In the genomic region with DNA sequence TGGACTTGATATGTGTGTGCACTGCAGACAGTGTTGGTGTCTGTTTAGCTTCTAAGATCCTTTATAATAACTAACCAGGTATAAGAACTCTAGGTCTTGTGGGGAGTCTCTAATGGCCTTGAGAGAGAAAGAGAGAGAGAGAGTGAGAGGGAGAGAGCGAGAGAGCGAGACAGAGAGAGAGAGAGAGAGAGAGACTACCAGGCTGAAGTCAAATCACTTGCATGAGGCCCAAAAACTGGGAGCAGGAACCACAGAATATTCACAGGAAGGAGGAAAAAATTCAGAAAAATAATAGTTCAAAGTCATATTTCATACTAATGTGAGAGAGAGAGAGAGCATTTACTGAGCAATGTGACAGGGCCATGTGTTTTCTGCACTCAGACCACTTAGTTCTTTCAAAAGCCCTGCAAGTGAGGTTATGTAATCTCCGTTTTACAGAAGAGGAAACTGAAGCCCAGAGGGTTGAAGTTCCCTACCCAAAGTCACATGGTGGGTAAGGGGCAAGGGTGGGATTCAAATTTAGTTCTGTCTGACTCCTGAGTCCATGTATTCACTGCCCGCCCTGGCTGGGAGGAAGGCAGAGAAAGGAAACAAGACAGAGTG, we compare ENCODE assay signal across 13 cellular contexts. TPM values are rescaled to one million over a fixed set of nuclear protein-coding genes. Genes with fewer than 3 reads are reported as not detected.
DNase-seq lines count a peak whose midpoint lies in the region; TF ChIP-seq lines count a peak whose summit lies in the region.
"Had no signal": no experiment of that assay in that cellular context is flagged by ENCODE, and none has a peak within 500 bp of the region (broad histone marks: within the 10 kb centered on the region; RNA-seq: fewer than 3 reads in every experiment).

No MANE protein-coding gene starts in this region.

- no peaks in the 10 kb centered on the region for H3K79me2 ChIP-seq in OCI-LY7 (ENCODE audit: insufficient read depth, low read depth, low read length)
- H3K79me2 ChIP-seq: parathyroid adenoma had no signal

- H3K36me3 ChIP-seq in BLaER1 = no peaks in the 10 kb centered on the region
- no peaks in the 10 kb centered on the region for H3K36me3 ChIP-seq in OCI-LY7 (ENCODE audit: insufficient read depth, low read length)
- no peaks in the 10 kb centered on the region for H3K36me3 ChIP-seq in ascending aorta
- H3K36me3 ChIP-seq: SJCRH30 had no signal

- H2AFZ ChIP-seq in OCI-LY7 (ENCODE audit: low read length) = peak overlapping the region; percentile 5; the same call in 1 of the 2 replicates
- H2AFZ ChIP-seq: parathyroid adenoma had no signal

- CTCF ChIA-PET in OCI-LY7 (lab: Charles Lee; ENCODE audit: unreplicated experiment) = no interaction called here

- peak overlapping the region; percentile 49; the same call in 1 of the 2 replicates for H3K4me3 ChIP-seq in BLaER1
- no peak overlapping the region for H3K4me3 ChIP-seq in OCI-LY7 (ENCODE audit: low read depth, low read length, poor library complexity, severe bottlenecking)
- no peak overlapping the region for H3K4me3 ChIP-seq in fibroblast of villous mesenchyme (ENCODE audit: low read depth, low read length)
- no peak overlapping the region for H3K4me3 ChIP-seq in ascending aorta
- H3K4me3 ChIP-seq: K562, SJCRH30 had no signal

- H3K27ac ChIP-seq in BLaER1 (peak overlapping the region; percentile 59), OCI-LY7 (ENCODE audit: low read depth, low read length, poor library complexity, severe bottlenecking) (no peak overlapping the region), ascending aorta (no peak overlapping the region)
- H3K27ac ChIP-seq: parathyroid adenoma, SJCRH30 had no signal

- H3K9me3 ChIP-seq in BLaER1 = no peaks in the 10 kb centered on the region
- H3K9me3 ChIP-seq in OCI-LY7 (ENCODE audit: low read length) = no peaks in the 10 kb centered on the region
- no peaks in the 10 kb centered on the region for H3K9me3 ChIP-seq in ascending aorta
- H3K9me3 ChIP-seq: SJCRH30 had no signal

- intact Hi-C loops in OCI-LY7 (cut with micrococcal nuclease; ENCODE audit: unreplicated experiment) = no loop called here
- intact Hi-C loops in head of caudate nucleus (cut with DNase I) = no loop called here
- intact Hi-C loops in ascending aorta (cut with DNase I) = no loop called here
- intact Hi-C loops in posterior cingulate gyrus (cut with DNase I) = no loop called here

- peak overlapping the region; percentile 87 for H3K4me2 ChIP-seq in BLaER1
- H3K4me2 ChIP-seq in OCI-LY7 (ENCODE audit: low read length) = peak overlapping the region; percentile 46

- H4K20me1 ChIP-seq in BLaER1 = no peaks in the 10 kb centered on the region
- no peaks in the 10 kb centered on the region for H4K20me1 ChIP-seq in OCI-LY7 (ENCODE audit: insufficient read depth, low read length)

- TF ChIP-seq CTCF in OCI-LY7 (conservative IDR thresholded peaks at IDR 0.05; ENCODE audit: low read length) (no peak), fibroblast of villous mesenchyme (IDR thresholded peaks at IDR 0.05; ENCODE audit: insufficient read depth, low read depth, low read length) (no peak), ascending aorta (IDR thresholded peaks at IDR 0.05) (no peak)

- no peaks in the 10 kb centered on the region for H3K9me2 ChIP-seq in OCI-LY7 (ENCODE audit: insufficient read depth, low read length)

- BruUV-seq in OCI-LY7 (replicated peaks; lab: Mats Ljungman, UMichigan) = no TSS peak

- peaks cover 73% of the 10 kb centered on the region for H3K4me1 ChIP-seq in BLaER1
- peaks cover 56% of the 10 kb centered on the region for H3K4me1 ChIP-seq in OCI-LY7 (ENCODE audit: insufficient read depth, low read length, poor library complexity, severe bottlenecking)
- H3K4me1 ChIP-seq in ascending aorta = peaks cover 3% of the 10 kb centered on the region in 2 donors
- H3K4me1 ChIP-seq: parathyroid adenoma had no signal

- POLR2A ChIA-PET in OCI-LY7 (lab: Charles Lee) = no interaction called here

- H3K27me3 ChIP-seq in BLaER1 = peaks cover 9% of the 10 kb centered on the region; the same call in 1 of the 2 replicates
- H3K27me3 ChIP-seq in ascending aorta = no peaks in the 10 kb centered on the region
- H3K27me3 ChIP-seq: SJCRH30 had no signal

- peak overlapping the region; percentile 44; the same call in 1 of the 2 replicates for H3K9ac ChIP-seq in BLaER1
- H3K9ac ChIP-seq: parathyroid adenoma had no signal

- peak; percentile 26 for DNase-seq in COLO668 (lab: John Stamatoyannopoulos, UW; ENCODE audit: unreplicated experiment)
- DNase-seq in OCI-LY7 (ENCODE audit: low spot score) = no peak
- DNase-seq in fibroblast of villous mesenchyme (ENCODE audit: low read depth) = peak; percentile 42
- DNase-seq in head of caudate nucleus = no peak
- no peak for DNase-seq in NCI-H1694 treated with DMSO at 0.1 percent for 48 hours (lab: John Stamatoyannopoulos, UW)
- no peak for DNase-seq in ascending aorta (ENCODE audit: low spot score in 2 of 2)
- no peak for DNase-seq in posterior cingulate gyrus
- DNase-seq: activated CD8-positive, alpha-beta memory T cell treated with anti-CD3 and anti-CD28 coated beads, Interleukin-2, amount 50 U/mL, for 48 hours; effector CD8-positive, alpha-beta T cell had no signal

RNA-seq across cellular contexts. Expression of a gene that starts 8.5 kb away (rescaled TPM):
- 8.7 and 11.8 TPM in 2 replicates for total RNA-seq in OCI-LY7 (2014; rRNA removed; shearing (Covaris generic))
- total RNA-seq in OCI-LY7 (2022) (4.1 and 5.2 TPM in 2 replicates), fibroblast of villous mesenchyme (0.97 and 1.3 TPM in 2 replicates), ascending aorta (0.53 TPM)

RNA-seq across cellular contexts. Expression of a gene that starts 27.1 kb away (rescaled TPM):
- total RNA-seq in OCI-LY7 (2014; rRNA removed; shearing (Covaris generic)) = 3.2 TPM in 1 of 2 replicates, not detected in the other
- total RNA-seq in OCI-LY7 (2022) (1.3 TPM in 1 of 2 replicates, not detected in the other), fibroblast of villous mesenchyme (not detected in 2 replicates), ascending aorta (not detected)

RNA-seq across cellular contexts. Expression of a gene that starts 31.0 kb away (rescaled TPM):
- 0.21 and 0.35 TPM in 2 replicates for total RNA-seq in OCI-LY7 (2014; rRNA removed; shearing (Covaris generic))
- 0.61 TPM in 1 of 2 replicates, not detected in the other for total RNA-seq in OCI-LY7 (2022)
- total RNA-seq in fibroblast of villous mesenchyme = not detected in 2 replicates
- total RNA-seq in ascending aorta = 7.3 TPM

RNA-seq across cellular contexts. Expression of a gene that starts 58.9 kb away (rescaled TPM):
- total RNA-seq in OCI-LY7 (2014; rRNA removed; shearing (Covaris generic)) = 19.1 and 19.9 TPM in 2 replicates
- total RNA-seq in OCI-LY7 (2022) (12.5 and 14.4 TPM in 2 replicates), fibroblast of villous mesenchyme (25.0 and 33.2 TPM in 2 replicates), ascending aorta (251 TPM)

Comparison
In these comparisons a context has a peak if more than half of its experiments do, and no peak if none do; other contexts are left out.
1. DNase-seq: peak in COLO668 (single experiment) and fibroblast of villous mesenchyme (single experiment); none in OCI-LY7 (single experiment), head of caudate nucleus (0 of 42), NCI-H1694 treated with DMSO at 0.1 percent for 48 hours (single experiment), ascending aorta (0 of 2) and posterior cingulate gyrus (0 of 10).